Comparison of ENCODE assay signal across 10 cellular contexts in genomic region chr9:137052998-137053943, GRCh38. TPM values are rescaled to one million over a fixed set of nuclear protein-coding genes. Genes with fewer than 3 reads are reported as not detected.
DNase-seq lines count a peak whose midpoint lies in the region; ATAC-seq and TF ChIP-seq lines count a peak whose summit lies in the region.
"Had no signal": no experiment of that assay in that cellular context is flagged by ENCODE, and none has a peak within 500 bp of the region (broad histone marks: within the 10 kb centered on the region; RNA-seq: fewer than 3 reads in every experiment).

No MANE protein-coding gene starts in this region.

- H3K27me3 ChIP-seq in Peyer's patch, result peaks cover 0 to 21% of the 10 kb centered on the region in 2 donors
- H3K27me3 ChIP-seq in left ventricle myocardium inferior (ENCODE audit: low read depth), result peaks cover 64% of the 10 kb centered on the region
- peaks cover 3% of the 10 kb centered on the region for H3K27me3 ChIP-seq in ovary
- no peaks in the 10 kb centered on the region for H3K27me3 ChIP-seq in aorta (ENCODE audit: control insufficient read depth in 1 of 2, insufficient read depth in 2 of 2, low read length in 1 of 2)
- H3K27me3 ChIP-seq in WERI-Rb-1 (ENCODE audit: insufficient read depth, low read depth, severe bottlenecking), result peaks cover 9% of the 10 kb centered on the region

- H3K36me3 Mint-ChIP-seq in Calu3 (ENCODE audit: insufficient read depth, unreplicated experiment), result peaks cover 14% of the 10 kb centered on the region

- H3K36me3 ChIP-seq in Peyer's patch (no peaks in the 10 kb centered on the region), left ventricle myocardium inferior (no peaks in the 10 kb centered on the region), ovary (no peaks in the 10 kb centered on the region), aorta (ENCODE audit: control insufficient read depth in 1 of 2, insufficient read depth in 2 of 2, low read length in 1 of 2) (no peaks in the 10 kb centered on the region), WERI-Rb-1 (no peaks in the 10 kb centered on the region)

- DNase-seq in Calu3 (no peak), Peyer's patch (no peak), left ventricle myocardium inferior (no peak), ovary (peak in 1 of 5 donors; percentile 19), aorta (no peak), WERI-Rb-1 (no peak), anterior cingulate cortex (lab: John Stamatoyannopoulos, UW) (no peak)
- DNase-seq in NK-92 treated with Interleukin-12 subunit alpha and Interleukin-12 subunit beta, amount 100 ng/mL, for 24 hours (lab: John Stamatoyannopoulos, UW), result no peak

- H3K9me3 ChIP-seq in Peyer's patch (no peaks in the 10 kb centered on the region), left ventricle myocardium inferior (replicated peaks) (no peaks in the 10 kb centered on the region), ovary (no peaks in the 10 kb centered on the region), aorta (ENCODE audit: control insufficient read depth, low read length) (no peaks in the 10 kb centered on the region), WERI-Rb-1 (ENCODE audit: severe bottlenecking) (no peaks in the 10 kb centered on the region)

- TF ChIP-seq CTCF in Calu3 (IDR thresholded peaks at IDR 0.05; ENCODE audit: unreplicated experiment), result no peak
- no peak for TF ChIP-seq CTCF in Peyer's patch (IDR thresholded peaks at IDR 0.05)
- no peak for TF ChIP-seq CTCF in left ventricle myocardium inferior (IDR thresholded peaks at IDR 0.05; ENCODE audit: borderline replicate concordance)
- no peak for TF ChIP-seq CTCF in ovary (IDR thresholded peaks at IDR 0.05)
- no peak for TF ChIP-seq CTCF in WERI-Rb-1 (IDR thresholded peaks at IDR 0.05; ENCODE audit: low read depth, low read length)

- H3K4me3 ChIP-seq in Peyer's patch (peak overlapping the region; percentile 31 to 86 (median 63)), left ventricle myocardium inferior (peak overlapping the region; percentile 64), ovary (peak overlapping the region; percentile 13), aorta (ENCODE audit: low read length in 2 of 2) (no peak overlapping the region), WERI-Rb-1 (ENCODE audit: low read depth, low read length) (no peak overlapping the region)

- peaks cover 10 to 62% (median 15%) of the 10 kb centered on the region in 4 donors for H3K4me1 ChIP-seq in Peyer's patch
- H3K4me1 ChIP-seq in left ventricle myocardium inferior, result peaks cover 66% of the 10 kb centered on the region
- peaks cover 22% of the 10 kb centered on the region for H3K4me1 ChIP-seq in ovary (ENCODE audit: insufficient read depth)
- no peaks in the 10 kb centered on the region for H3K4me1 ChIP-seq in aorta (ENCODE audit: control insufficient read depth in 1 of 2, insufficient read depth in 2 of 2, low read length in 2 of 2)

- BruUV-seq in Calu3 (replicated peaks; lab: Mats Ljungman, UMichigan), result no TSS peak

- H3K27ac Mint-ChIP-seq in Calu3 (ENCODE audit: unreplicated experiment), result no peak overlapping the region

- H3K9me3 Mint-ChIP-seq in Calu3 (ENCODE audit: low read depth, unreplicated experiment), result no peaks in the 10 kb centered on the region

- TF ChIP-seq POLR2A in Peyer's patch (IDR thresholded peaks at IDR 0.05), result no peak
- no peak for TF ChIP-seq POLR2A in ovary (IDR thresholded peaks at IDR 0.05)

- WGBS in ovary, 3 donors, result 15 to 31% (median 23%) methylated on average over 33 to 71 of the region's 71 CpGs
- WGBS in aorta, 2 donors, result 24 to 26% methylated on average over 59 to 71 of the region's 71 CpGs

- intact Hi-C loops in Calu3 (cut with micrococcal nuclease; ENCODE audit: unreplicated experiment) (no loop called here), left ventricle myocardium inferior (cut with micrococcal nuclease) (no loop called here), ovary (cut with DNase I) (no loop called here), aorta (cut with DNase I) (no loop called here)

- TF ChIP-seq EP300 in ovary (IDR thresholded peaks at IDR 0.05), result no peak

- no peak for ATAC-seq in aorta (ENCODE audit: low FRiP score)

- H3K27ac ChIP-seq in Peyer's patch (peak overlapping the region in 3 of 4 donors; percentile 89 to 97 (median 96)), left ventricle myocardium inferior (replicated peaks) (peak overlapping the region; percentile 93), ovary (no peak overlapping the region), aorta (ENCODE audit: low read depth in 1 of 2, low read length in 2 of 2) (no peak overlapping the region), WERI-Rb-1 (no peak overlapping the region)
- H3K27ac ChIP-seq: epithelial cell of prostate had no signal

- no peaks in the 10 kb centered on the region for H3K27me3 Mint-ChIP-seq in Calu3 (ENCODE audit: unreplicated experiment)

- H3K4me3 Mint-ChIP-seq in Calu3 (ENCODE audit: low read depth, unreplicated experiment), result peak overlapping the region; percentile 69

- CTCF ChIA-PET in Calu3 (lab: Charles Lee), result interaction anchor here (1.1 kb wide), 1 partner anchor 18 kb away, joined by 3 read pairs; no protein-coding TSS in a partner anchor

- H3K4me1 Mint-ChIP-seq in Calu3 (ENCODE audit: low read depth, unreplicated experiment), result peaks cover 8% of the 10 kb centered on the region

RNA-seq across cellular contexts. Expression of gene ENTPD2, which starts 0.6 kb away (rescaled TPM):
- total RNA-seq in Calu3 (2022), result 3.8 and 5.8 TPM in 2 replicates
- total RNA-seq in Peyer's patch, result 10 to 100 TPM in 3 of 4 donors, 1 to 10 TPM in 1; 5.0 to 53.8 (median 28.9) TPM
- 1.5 TPM for total RNA-seq in left ventricle myocardium inferior
- total RNA-seq in ovary, result 1 to 10 TPM in 4 of 7 donors, under 1 TPM in 3; 0.12 to 5.1 (median 1.0) TPM
- polyA plus RNA-seq in ovary, result under 1 TPM; 0.32 to 0.82 TPM
- total RNA-seq in aorta, result 1 to 10 TPM in 1 of 2 donors, under 1 TPM in 1; 0.16 to 1.7 TPM
- polyA plus RNA-seq in aorta, result not detected
- total RNA-seq: G401 had no signal

RNA-seq across cellular contexts. Expression of gene NPDC1, which starts 7.3 kb away (rescaled TPM):
- total RNA-seq in Calu3 (2022) (65.2 and 78.6 TPM in 2 replicates), Peyer's patch (100 to 1,000 TPM in 2 of 4 donors, 10 to 100 TPM in 2; 54.2 to 106 (median 83.8) TPM), left ventricle myocardium inferior (63.9 TPM), ovary (100 to 1,000 TPM in 2 of 7 donors, 10 to 100 TPM in 5; 22.3 to 112 (median 49.9) TPM), aorta (100 to 1,000 TPM in 1 of 2 donors, 10 to 100 TPM in 1; 99.3 to 217 TPM)
- polyA plus RNA-seq in ovary (10 to 100 TPM in 1 of 2 donors, 1 to 10 TPM in 1; 2.1 to 67.9 TPM), aorta (100 to 1,000 TPM in 1 of 2 donors, 10 to 100 TPM in 1; 26.5 to 190 TPM)

RNA-seq across cellular contexts. Expression of gene SAPCD2, which starts 17.1 kb away (rescaled TPM):
- 38.4 and 41.1 TPM in 2 replicates for total RNA-seq in Calu3 (2022)
- total RNA-seq in Peyer's patch, result 10 to 100 TPM in 1 of 4 donors, 1 to 10 TPM in 3; 5.6 to 12.4 (median 7.9) TPM
- total RNA-seq in left ventricle myocardium inferior, result 0.25 TPM
- total RNA-seq in ovary, result under 1 TPM in 5 of 7 donors, not detected in 2; 0.24 to 0.62 (median 0.37) TPM
- under 1 TPM; 0.10 to 0.15 TPM for polyA plus RNA-seq in ovary
- total RNA-seq in aorta, result under 1 TPM; 0.26 to 0.60 TPM
- polyA plus RNA-seq in aorta, result under 1 TPM in 1 of 2 donors, not detected in 1; 0.50 TPM

RNA-seq across cellular contexts. Expression of gene FUT7, which starts 21.4 kb away (rescaled TPM):
- not detected in 2 replicates for total RNA-seq in Calu3 (2022)
- total RNA-seq in Peyer's patch, result not detected
- not detected for total RNA-seq in left ventricle myocardium inferior
- under 1 TPM in 1 of 7 donors, not detected in 6; 0.08 TPM for total RNA-seq in ovary
- under 1 TPM in 1 of 2 donors, not detected in 1; 0.07 TPM for polyA plus RNA-seq in ovary
- total RNA-seq in aorta, result under 1 TPM; 0.27 to 0.68 TPM
- not detected for polyA plus RNA-seq in aorta
- total RNA-seq: G401 had no signal

RNA-seq across cellular contexts. Expression of gene UAP1L1, which starts 24.0 kb away (rescaled TPM):
- 9.1 and 10.8 TPM in 2 replicates for total RNA-seq in Calu3 (2022)
- 10 to 100 TPM in 1 of 4 donors, 1 to 10 TPM in 3; 4.9 to 15.7 (median 6.6) TPM for total RNA-seq in Peyer's patch
- total RNA-seq in left ventricle myocardium inferior, result 11.5 TPM
- total RNA-seq in ovary, result 1 to 10 TPM; 1.3 to 6.3 (median 4.1) TPM
- 1 to 10 TPM; 3.0 to 4.1 TPM for polyA plus RNA-seq in ovary
- 10 to 100 TPM in 1 of 2 donors, 1 to 10 TPM in 1; 7.9 to 20.6 TPM for total RNA-seq in aorta
- 10 to 100 TPM in 1 of 2 donors, 1 to 10 TPM in 1; 4.1 to 13.2 TPM for polyA plus RNA-seq in aorta

Comparison
In these comparisons a context has a peak if more than half of its experiments do, and no peak if none do; other contexts are left out.
1. H3K27ac ChIP-seq: peak in Peyer's patch (3 of 4) and left ventricle myocardium inferior (single experiment); none in ovary (0 of 2), aorta (0 of 2) and WERI-Rb-1 (single experiment).
2. H3K4me3 ChIP-seq: peak in Peyer's patch (4 of 4), left ventricle myocardium inferior (single experiment) and ovary (single experiment); none in aorta (0 of 2) and WERI-Rb-1 (single experiment).